17 cellular contexts compared by ENCODE assay signal in the genomic region with DNA sequence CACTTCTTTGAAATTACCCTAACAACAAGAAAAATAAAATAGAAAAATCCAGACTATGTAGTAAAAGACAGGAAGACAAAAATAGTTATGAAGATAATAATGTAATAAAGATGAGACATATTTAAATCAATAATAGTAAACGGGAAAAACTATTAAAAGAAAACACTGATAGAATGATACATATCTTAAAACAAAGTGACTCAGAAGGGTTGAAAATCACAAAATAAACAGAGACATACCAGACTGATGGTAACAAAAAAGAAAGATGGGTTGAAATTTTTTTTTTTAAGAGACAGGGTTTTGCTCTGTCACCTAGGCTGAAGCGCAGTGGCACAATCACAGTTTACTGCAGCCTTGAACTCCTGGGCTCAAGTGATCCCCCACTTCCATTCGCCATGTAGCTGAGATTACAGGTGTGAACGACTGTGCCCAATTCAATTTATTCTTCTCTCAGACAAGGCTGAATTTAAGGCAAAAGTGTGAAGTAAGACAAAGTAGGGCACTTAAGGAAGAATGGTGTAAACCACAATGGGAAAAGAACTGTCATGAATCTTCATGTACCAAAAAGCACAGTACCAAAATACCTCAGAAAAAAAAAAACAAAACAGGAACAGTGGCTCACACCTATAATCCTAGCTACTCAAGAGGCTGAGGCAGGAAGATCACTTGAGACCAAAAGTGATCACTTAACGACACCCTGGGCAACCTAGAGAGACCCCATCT. TPM values are rescaled to one million over a fixed set of nuclear protein-coding genes. Genes with fewer than 3 reads are reported as not detected.
DNase-seq lines count a peak whose midpoint lies in the region; ATAC-seq, FAIRE-seq and TF ChIP-seq lines count a peak whose summit lies in the region.
"Had no signal": no experiment of that assay in that cellular context is flagged by ENCODE, and none has a peak within 500 bp of the region (broad histone marks: within the 10 kb centered on the region; RNA-seq: fewer than 3 reads in every experiment).

No MANE protein-coding gene starts in this region.

- DNase-seq in activated naive CD8-positive, alpha-beta T cell treated with anti-CD3 and anti-CD28 coated beads, Interleukin-2, amount 50 U/mL, for 24 hours: no peak
- DNase-seq in activated naive CD8-positive, alpha-beta T cell treated with anti-CD3 and anti-CD28 coated beads for 36 hours: no peak
- DNase-seq in HFFc6 (no peak), GM19239 (ENCODE audit: insufficient read length, low spot score) (no peak), NK-92 (lab: John Stamatoyannopoulos, UW; ENCODE audit: unreplicated experiment) (no peak)
- DNase-seq: CD8-positive, alpha-beta memory T cell; DMS53; GM23248; HCEC 1CT; MV-4-11; NCI-H187 treated with DMSO at 0.1 percent for 48 hours; NCI-H226; NCI-H524; NCI-H82; SIG-M5 had no signal

- FAIRE-seq in islet of Langerhans (lab: Jason Lieb, UNC): peak; percentile 61
- no peak for FAIRE-seq in GM19239 (lab: Jason Lieb, UNC)

- H3K36me3 Mint-ChIP-seq in activated naive CD8-positive, alpha-beta T cell treated with anti-CD3 and anti-CD28 coated beads, Interleukin-2, amount 50 U/mL, for 24 hours (ENCODE audit: low read depth): peaks cover 14% of the 10 kb centered on the region
- peaks cover 21% of the 10 kb centered on the region for H3K36me3 Mint-ChIP-seq in activated naive CD8-positive, alpha-beta T cell treated with anti-CD3 and anti-CD28 coated beads for 36 hours
- H3K36me3 Mint-ChIP-seq in HFFc6 (ENCODE audit: low read depth): 0 out of 2 replicates have a peak, but pooled peaks cover 3% of the 10 kb centered on the region

- no peaks in the 10 kb centered on the region for H3K27me3 Mint-ChIP-seq in activated naive CD8-positive, alpha-beta T cell treated with anti-CD3 and anti-CD28 coated beads, Interleukin-2, amount 50 U/mL, for 24 hours
- H3K27me3 Mint-ChIP-seq in activated naive CD8-positive, alpha-beta T cell treated with anti-CD3 and anti-CD28 coated beads for 36 hours: no peaks in the 10 kb centered on the region
- H3K27me3 Mint-ChIP-seq in HFFc6 (ENCODE audit: insufficient read depth): peaks cover 2% of the 10 kb centered on the region; the same call in 1 of the 2 replicates
- H3K27me3 Mint-ChIP-seq: CD8-positive, alpha-beta memory T cell had no signal

- H3K9me3 Mint-ChIP-seq in activated naive CD8-positive, alpha-beta T cell treated with anti-CD3 and anti-CD28 coated beads, Interleukin-2, amount 50 U/mL, for 24 hours: peaks cover 5% of the 10 kb centered on the region
- no peaks in the 10 kb centered on the region for H3K9me3 Mint-ChIP-seq in activated naive CD8-positive, alpha-beta T cell treated with anti-CD3 and anti-CD28 coated beads for 36 hours
- H3K9me3 Mint-ChIP-seq in HFFc6: no peaks in the 10 kb centered on the region

- TF ChIP-seq CTCF in HFFc6 (IDR thresholded peaks at IDR 0.05): no peak

- peak; percentile 54 for ATAC-seq in activated naive CD8-positive, alpha-beta T cell treated with anti-CD3 and anti-CD28 coated beads, Interleukin-2, amount 50 U/mL, for 24 hours
- no peak for ATAC-seq in GM21723 (IDR thresholded peaks at IDR 0.05; ENCODE audit: unreplicated experiment)

- peak overlapping the region; percentile 47 for H3K27ac Mint-ChIP-seq in activated naive CD8-positive, alpha-beta T cell treated with anti-CD3 and anti-CD28 coated beads, Interleukin-2, amount 50 U/mL, for 24 hours
- no peak overlapping the region for H3K27ac Mint-ChIP-seq in activated naive CD8-positive, alpha-beta T cell treated with anti-CD3 and anti-CD28 coated beads for 36 hours
- peak overlapping the region; percentile 35; the same call in 1 of the 2 replicates for H3K27ac Mint-ChIP-seq in HFFc6

- no peak overlapping the region for H3K4me3 Mint-ChIP-seq in activated naive CD8-positive, alpha-beta T cell treated with anti-CD3 and anti-CD28 coated beads, Interleukin-2, amount 50 U/mL, for 24 hours
- H3K4me3 Mint-ChIP-seq in activated naive CD8-positive, alpha-beta T cell treated with anti-CD3 and anti-CD28 coated beads for 36 hours: no peak overlapping the region
- no peak overlapping the region for H3K4me3 Mint-ChIP-seq in HFFc6
- H3K4me3 Mint-ChIP-seq: CD8-positive, alpha-beta memory T cell had no signal

- peaks cover 38% of the 10 kb centered on the region for H3K4me1 Mint-ChIP-seq in activated naive CD8-positive, alpha-beta T cell treated with anti-CD3 and anti-CD28 coated beads, Interleukin-2, amount 50 U/mL, for 24 hours
- H3K4me1 Mint-ChIP-seq in activated naive CD8-positive, alpha-beta T cell treated with anti-CD3 and anti-CD28 coated beads for 36 hours: peaks cover 33% of the 10 kb centered on the region
- peaks cover 31% of the 10 kb centered on the region for H3K4me1 Mint-ChIP-seq in HFFc6 (ENCODE audit: low read depth)

RNA-seq across cellular contexts. Expression of a gene that starts 47.4 kb away (rescaled TPM):
- total RNA-seq in activated naive CD8-positive, alpha-beta T cell treated with anti-CD3 and anti-CD28 coated beads for 36 hours: 10 to 100 TPM; 47.5 to 50.4 TPM
- total RNA-seq in HFFc6 (2021; fragmentation: NEBNext Ultra II Directional; extraction: Animal tissue kit (Norgen Biotek cat#: 25700)): 10 to 100 TPM; 33.1 to 37.8 (median 36.1) TPM
